ENCODE assay signal across 1 cellular context in the genomic region with DNA sequence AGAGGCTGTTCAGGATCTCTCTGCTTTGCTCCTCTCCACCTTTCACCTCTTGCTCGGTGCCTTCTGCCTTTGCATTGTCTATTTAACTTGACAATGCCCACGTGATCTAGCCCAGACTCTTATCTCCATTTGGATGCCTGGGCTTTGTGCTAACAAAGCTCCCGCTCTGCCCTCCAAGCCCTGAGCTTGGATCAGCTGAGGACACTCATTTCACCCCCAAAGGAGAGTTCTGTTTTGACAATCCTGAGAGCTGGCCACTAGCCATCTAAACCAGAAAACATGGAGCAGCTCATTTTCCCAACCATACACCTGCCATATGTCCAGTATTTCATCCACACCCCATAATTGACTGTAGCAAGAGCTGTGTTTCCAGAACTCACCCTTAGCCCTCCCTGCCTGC.
TF ChIP-seq lines count a peak whose summit lies in the region.

No MANE protein-coding gene starts in this region.

TF ChIP-seq in HepG2, 621 proteins besides CTCF, POLR2A, EP300 and RAD21:
- no peak for TF ChIP-seq KDM5B (CRISPR knock-in tag; IDR thresholded peaks at IDR 0.05; ENCODE audit: borderline replicate concordance)
- TF ChIP-seq, protein P1, sequence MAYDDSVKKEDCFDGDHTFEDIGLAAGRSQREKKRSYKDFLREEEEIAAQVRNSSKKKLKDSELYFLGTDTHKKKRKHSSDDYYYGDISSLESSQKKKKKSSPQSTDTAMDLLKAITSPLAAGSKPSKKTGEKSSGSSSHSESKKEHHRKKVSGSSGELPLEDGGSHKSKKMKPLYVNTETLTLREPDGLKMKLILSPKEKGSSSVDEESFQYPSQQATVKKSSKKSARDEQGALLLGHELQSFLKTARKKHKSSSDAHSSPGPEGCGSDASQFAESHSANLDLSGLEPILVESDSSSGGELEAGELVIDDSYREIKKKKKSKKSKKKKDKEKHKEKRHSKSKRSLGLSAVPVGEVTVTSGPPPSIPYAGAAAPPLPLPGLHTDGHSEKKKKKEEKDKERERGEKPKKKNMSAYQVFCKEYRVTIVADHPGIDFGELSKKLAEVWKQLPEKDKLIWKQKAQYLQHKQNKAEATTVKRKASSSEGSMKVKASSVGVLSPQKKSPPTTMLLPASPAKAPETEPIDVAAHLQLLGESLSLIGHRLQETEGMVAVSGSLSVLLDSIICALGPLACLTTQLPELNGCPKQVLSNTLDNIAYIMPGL (CRISPR knock-in tag; IDR thresholded peaks at IDR 0.05; ENCODE audit: borderline replicate concordance in 1 of 2, low read depth in 1 of 2) = no peak
- no peak for TF ChIP-seq SOX6 (IDR thresholded peaks at IDR 0.05)
- TF ChIP-seq SOX6 (CRISPR knock-in tag; IDR thresholded peaks at IDR 0.05) = peak; percentile 29; the same call in 1 of the 2 replicates
- no peak for TF ChIP-seq ZNF251 (CRISPR knock-in tag; IDR thresholded peaks at IDR 0.05)
- TF ChIP-seq, protein P2, sequence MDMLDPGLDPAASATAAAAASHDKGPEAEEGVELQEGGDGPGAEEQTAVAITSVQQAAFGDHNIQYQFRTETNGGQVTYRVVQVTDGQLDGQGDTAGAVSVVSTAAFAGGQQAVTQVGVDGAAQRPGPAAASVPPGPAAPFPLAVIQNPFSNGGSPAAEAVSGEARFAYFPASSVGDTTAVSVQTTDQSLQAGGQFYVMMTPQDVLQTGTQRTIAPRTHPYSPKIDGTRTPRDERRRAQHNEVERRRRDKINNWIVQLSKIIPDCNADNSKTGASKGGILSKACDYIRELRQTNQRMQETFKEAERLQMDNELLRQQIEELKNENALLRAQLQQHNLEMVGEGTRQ (IDR thresholded peaks at IDR 0.05; ENCODE audit: low read depth, low read length) = peak; percentile 23; the same call in 1 of the 2 replicates
- TF ChIP-seq, protein P2 (CRISPR knock-in tag; IDR thresholded peaks at IDR 0.05; ENCODE audit: borderline replicate concordance) = no peak; the same call in 1 of the 2 replicates
- no peak for TF ChIP-seq FOXA3 (CRISPR knock-in tag; IDR thresholded peaks at IDR 0.05)
- TF ChIP-seq ATAD3A (CRISPR knock-in tag; IDR thresholded peaks at IDR 0.05) = no peak
- TF ChIP-seq, protein P3, sequence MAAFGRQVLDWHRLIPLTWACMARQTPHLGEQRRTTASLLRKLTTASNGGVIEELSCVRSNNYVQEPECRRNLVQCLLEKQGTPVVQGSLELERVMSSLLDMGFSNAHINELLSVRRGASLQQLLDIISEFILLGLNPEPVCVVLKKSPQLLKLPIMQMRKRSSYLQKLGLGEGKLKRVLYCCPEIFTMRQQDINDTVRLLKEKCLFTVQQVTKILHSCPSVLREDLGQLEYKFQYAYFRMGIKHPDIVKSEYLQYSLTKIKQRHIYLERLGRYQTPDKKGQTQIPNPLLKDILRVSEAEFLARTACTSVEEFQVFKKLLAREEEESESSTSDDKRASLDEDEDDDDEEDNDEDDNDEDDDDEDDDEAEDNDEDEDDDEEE (CRISPR knock-in tag; IDR thresholded peaks at IDR 0.05) = no peak
- TF ChIP-seq WIZ (CRISPR knock-in tag; IDR thresholded peaks at IDR 0.05) = no peak
- TF ChIP-seq, protein P4, sequence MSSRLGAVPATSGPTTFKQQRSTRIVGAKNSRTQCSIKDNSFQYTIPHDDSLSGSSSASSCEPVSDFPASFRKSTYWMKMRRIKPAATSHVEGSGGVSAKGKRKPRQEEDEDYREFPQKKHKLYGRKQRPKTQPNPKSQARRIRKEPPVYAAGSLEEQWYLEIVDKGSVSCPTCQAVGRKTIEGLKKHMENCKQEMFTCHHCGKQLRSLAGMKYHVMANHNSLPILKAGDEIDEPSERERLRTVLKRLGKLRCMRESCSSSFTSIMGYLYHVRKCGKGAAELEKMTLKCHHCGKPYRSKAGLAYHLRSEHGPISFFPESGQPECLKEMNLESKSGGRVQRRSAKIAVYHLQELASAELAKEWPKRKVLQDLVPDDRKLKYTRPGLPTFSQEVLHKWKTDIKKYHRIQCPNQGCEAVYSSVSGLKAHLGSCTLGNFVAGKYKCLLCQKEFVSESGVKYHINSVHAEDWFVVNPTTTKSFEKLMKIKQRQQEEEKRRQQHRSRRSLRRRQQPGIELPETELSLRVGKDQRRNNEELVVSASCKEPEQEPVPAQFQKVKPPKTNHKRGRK (CRISPR knock-in tag; IDR thresholded peaks at IDR 0.05) = no peak
- no peak for TF ChIP-seq ZNF619 (CRISPR knock-in tag; IDR thresholded peaks at IDR 0.05)
- no peak for TF ChIP-seq ZNF263 (CRISPR knock-in tag; IDR thresholded peaks at IDR 0.05)
- TF ChIP-seq, protein P5, sequence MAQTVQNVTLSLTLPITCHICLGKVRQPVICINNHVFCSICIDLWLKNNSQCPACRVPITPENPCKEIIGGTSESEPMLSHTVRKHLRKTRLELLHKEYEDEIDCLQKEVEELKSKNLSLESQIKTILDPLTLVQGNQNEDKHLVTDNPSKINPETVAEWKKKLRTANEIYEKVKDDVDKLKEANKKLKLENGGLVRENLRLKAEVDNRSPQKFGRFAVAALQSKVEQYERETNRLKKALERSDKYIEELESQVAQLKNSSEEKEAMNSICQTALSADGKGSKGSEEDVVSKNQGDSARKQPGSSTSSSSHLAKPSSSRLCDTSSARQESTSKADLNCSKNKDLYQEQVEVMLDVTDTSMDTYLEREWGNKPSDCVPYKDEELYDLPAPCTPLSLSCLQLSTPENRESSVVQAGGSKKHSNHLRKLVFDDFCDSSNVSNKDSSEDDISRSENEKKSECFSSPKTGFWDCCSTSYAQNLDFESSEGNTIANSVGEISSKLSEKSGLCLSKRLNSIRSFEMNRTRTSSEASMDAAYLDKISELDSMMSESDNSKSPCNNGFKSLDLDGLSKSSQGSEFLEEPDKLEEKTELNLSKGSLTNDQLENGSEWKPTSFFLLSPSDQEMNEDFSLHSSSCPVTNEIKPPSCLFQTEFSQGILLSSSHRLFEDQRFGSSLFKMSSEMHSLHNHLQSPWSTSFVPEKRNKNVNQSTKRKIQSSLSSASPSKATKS (CRISPR knock-in tag; IDR thresholded peaks at IDR 0.05) = no peak
- peak; percentile 17; the same call in 1 of the 2 replicates for TF ChIP-seq SOX13 (IDR thresholded peaks at IDR 0.05)
- peak in 1 of 2 experiments; percentile 64; a peak in 2 of 4 replicates for TF ChIP-seq SOX13 (CRISPR knock-in tag; conservative IDR thresholded peaks at IDR 0.05 in 1 of 2, IDR thresholded peaks at IDR 0.05 in 1 of 2)
- TF ChIP-seq SNAPC2 (CRISPR knock-in tag; IDR thresholded peaks at IDR 0.05) = no peak
